In the genomic region with DNA sequence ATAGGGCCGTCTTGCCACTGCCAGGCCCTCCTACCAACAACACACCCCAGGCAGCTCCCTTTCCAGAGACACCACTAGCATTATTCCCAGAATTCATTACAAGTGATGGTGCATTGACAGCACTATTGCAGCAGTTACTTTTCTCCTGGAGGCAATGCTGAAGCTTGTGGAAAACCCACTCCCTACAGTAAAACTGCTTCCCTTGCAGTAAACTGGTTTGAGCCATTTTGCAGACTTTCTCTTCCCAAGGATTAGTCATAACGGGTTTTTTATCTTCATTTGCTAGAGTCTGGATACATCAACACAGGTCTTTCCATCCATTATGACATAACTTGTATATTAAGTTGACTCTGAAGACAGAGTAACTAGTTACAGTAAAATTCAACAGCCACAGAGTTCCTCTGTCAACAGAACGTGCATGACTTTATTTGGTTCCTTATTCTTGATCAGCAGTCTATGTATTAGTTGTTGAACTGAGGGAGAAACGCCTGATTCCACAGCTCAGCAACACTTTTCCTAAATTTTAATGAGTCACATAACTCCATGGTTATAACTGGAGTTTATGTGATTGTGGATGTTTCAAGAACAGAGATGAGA, we compare ENCODE assay signal across 11 cellular contexts. TPM values are rescaled to one million over a fixed set of nuclear protein-coding genes. Genes with fewer than 3 reads are reported as not detected.
A peak's percentile ranks its signal among the peaks of the same experiment; 100 is the strongest.
DNase-seq lines count a peak whose midpoint lies in the region; ATAC-seq and TF ChIP-seq lines count a peak whose summit lies in the region.
"Had no signal": no experiment of that assay in that cellular context is flagged by ENCODE, and none has a peak within 500 bp of the region (broad histone marks: within the 10 kb centered on the region; RNA-seq: fewer than 3 reads in every experiment).

No MANE protein-coding gene starts in this region.

- H3K36me3 ChIP-seq in GM23248 (ENCODE audit: low read depth): peaks cover 17% of the 10 kb centered on the region
- H3K36me3 ChIP-seq in Panc1 (ENCODE audit: control insufficient read depth, insufficient read depth, low read length): peaks cover 2% of the 10 kb centered on the region

- H3K4me3 ChIP-seq in GM23248: peak overlapping the region; percentile 90
- peak overlapping the region; percentile 54 to 87 for H3K4me3 ChIP-seq in Panc1 (ENCODE audit: low read depth in 2 of 2, low read length in 2 of 2)

- 0 out of 2 replicates have a peak, but pooled peaks cover 6% of the 10 kb centered on the region for H4K20me1 ChIP-seq in GM23248 (ENCODE audit: insufficient read depth)

- no peaks in the 10 kb centered on the region for H3K9me2 ChIP-seq in GM23248 (ENCODE audit: insufficient read depth)

- no TSS peak for BruUV-seq in Panc1 (replicated peaks; lab: Mats Ljungman, UMichigan)

- H3K27ac ChIP-seq in GM23248 (peak overlapping the region; percentile 99), Panc1 (ENCODE audit: low read length) (peak overlapping the region; percentile 92)

- H3K4me2 ChIP-seq in GM23248 (ENCODE audit: unreplicated experiment): peak overlapping the region; percentile 91

- intact Hi-C loops in Panc1 (cut with micrococcal nuclease; ENCODE audit: unreplicated experiment): loop anchor here (10.0 kb wide), 1 partner anchor 524 kb away; no protein-coding TSS in a partner anchor

- in situ Hi-C loops in GM23248 (cut with MboI): no loop called here
- in situ Hi-C loops in Panc1 (cut with HindIII; ENCODE audit: low pct_unique_long_range_greater_than_20kb, low sequenced_read_pairs): no loop called here

- DNase-seq in GM23248 (peak; percentile 47), Panc1 (ENCODE audit: low read depth, low spot score) (no peak), fibroblast of peridontal ligament (ENCODE audit: extremely low read depth) (peak; percentile 22), retina (peak; percentile 12), NCI-H187 treated with DMSO at 0.1 percent for 48 hours (lab: John Stamatoyannopoulos, UW) (no peak), GM10248 (ENCODE audit: extremely low spot score) (no peak)
- no peak for DNase-seq in stimulated activated CD4-positive, alpha-beta T cell treated with anti-CD3 and anti-CD28 coated beads, Interleukin-4, amount 100 ng/mL, for 1 hour
- DNase-seq: activated CD4-positive, alpha-beta T cell treated with anti-CD3 and anti-CD28 coated beads, Interleukin-2, amount 50 U/mL, for 4 hours; NCI-H1417 treated with DMSO at 0.1 percent for 48 hours had no signal

- peaks cover 66% of the 10 kb centered on the region for H3K79me2 ChIP-seq in GM23248 (ENCODE audit: insufficient read depth)

- 38 to 39% methylated on average over 4 of the region's 4 CpGs for WGBS in GM23248 (ENCODE audit: low coverage in 1 of 2, low lambda C conversion rate in 2 of 2, missing lambda C conversion rate in 2 of 2), 2 experiments

- peak overlapping the region; percentile 98 for H3K9ac ChIP-seq in GM23248

- H3K9me3 ChIP-seq in GM23248 (ENCODE audit: low read depth): no peaks in the 10 kb centered on the region
- no peaks in the 10 kb centered on the region for H3K9me3 ChIP-seq in Panc1 (ENCODE audit: control insufficient read depth, insufficient read depth, low read depth, low read length)

- TF ChIP-seq CTCF in Panc1 (IDR thresholded peaks at IDR 0.05): no peak
- no peak for TF ChIP-seq CTCF in GM10248 (IDR thresholded peaks at IDR 0.05; ENCODE audit: control extremely low read depth, extremely low read depth, low read depth, missing control alignments)

- CTCF ChIA-PET in Panc1 (lab: Charles Lee) (no interaction called here), GM10248 (lab: Yijun Ruan, JAX) (interaction anchor here (0.7 kb wide), 1 partner anchor 9 kb away, joined by 3 read pairs; no protein-coding TSS in a partner anchor)

- peaks cover 30% of the 10 kb centered on the region for H3F3A ChIP-seq in GM23248 (ENCODE audit: insufficient read depth)

- H2AFZ ChIP-seq in GM23248: no peak overlapping the region

- peaks cover 34% of the 10 kb centered on the region for H3K4me1 ChIP-seq in GM23248 (ENCODE audit: insufficient read depth)
- H3K4me1 ChIP-seq in Panc1 (ENCODE audit: control insufficient read depth, insufficient read depth, low read length): peaks cover 24% of the 10 kb centered on the region

- ATAC-seq in Panc1 (no peak), HG03469 (IDR thresholded peaks at IDR 0.05; ENCODE audit: unreplicated experiment) (no peak)
- ATAC-seq: sciatic nerve had no signal

- no peaks in the 10 kb centered on the region for H3K27me3 ChIP-seq in GM23248 (replicated peaks; ENCODE audit: insufficient read depth)
- H3K27me3 ChIP-seq in Panc1 (ENCODE audit: control insufficient read depth, insufficient read depth, low read length): no peaks in the 10 kb centered on the region

- POLR2A ChIA-PET in Panc1 (lab: Charles Lee) (no interaction called here), GM10248 (lab: Yijun Ruan, JAX) (no interaction called here)

RNA-seq across cellular contexts. Expression of gene ANKRD50, which starts 2.2 kb away (rescaled TPM):
- 16.4 and 18.7 TPM in 2 replicates for total RNA-seq in GM23248 (2014; rRNA removed; shearing (Covaris generic))
- 5.4 and 6.2 TPM in 2 replicates for polyA plus RNA-seq in GM23248 (2016; fragmentation: Nextera tagmentation; extraction: Ambion mirVana)
- 14.3 TPM for total RNA-seq in Panc1 (2021; ENCODE audit: unreplicated experiment)
- polyA plus RNA-seq in Panc1 (2012; ENCODE audit: insufficient read length): 8.0 TPM

Comparison
In these comparisons a context has a peak if more than half of its experiments do, and no peak if none do; other contexts are left out.
1. DNase-seq: peak in GM23248 (single experiment), fibroblast of peridontal ligament (single experiment) and retina (single experiment); none in Panc1 (single experiment), stimulated activated CD4-positive, alpha-beta T cell treated with anti-CD3 and anti-CD28 coated beads, Interleukin-4, amount 100 ng/mL, for 1 hour (single experiment), NCI-H187 treated with DMSO at 0.1 percent for 48 hours (single experiment) and GM10248 (single experiment).